Comparison of ENCODE assay signal across 35 cellular contexts in the genomic region with DNA sequence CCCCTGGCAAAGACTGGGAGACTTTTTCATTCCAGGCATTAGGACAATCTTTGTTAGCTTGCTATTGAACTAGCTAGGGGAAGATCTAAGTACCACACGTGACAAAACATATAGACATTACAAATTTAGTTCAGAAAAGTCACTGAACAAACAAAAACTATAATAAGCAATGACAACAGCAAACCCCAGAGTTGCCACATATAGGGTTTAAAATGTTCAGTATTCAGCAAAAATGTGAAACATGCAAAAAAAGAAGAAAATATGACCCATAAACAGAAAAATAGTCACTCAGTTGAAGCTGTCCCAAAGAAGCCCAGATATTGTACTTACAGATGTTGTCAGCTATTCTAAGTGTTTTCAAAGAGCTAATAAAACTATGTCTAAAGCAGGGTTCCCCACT.
"Had no signal": no experiment of that assay in that cellular context is flagged by ENCODE, and none has a peak within 500 bp of the region (broad histone marks: within the 10 kb centered on the region; RNA-seq: fewer than 3 reads in every experiment).

No MANE protein-coding gene starts in this region.

- H3K27me3 ChIP-seq: body of pancreas, brain microvascular endothelial cell, breast epithelium had no signal

- DNase-seq: activated B cell treated with CpG ODN at 0.5 μM for 24 hours; activated CD4-positive, alpha-beta memory T cell treated with anti-CD3 and anti-CD28 coated beads for 36 hours; activated CD4-positive, alpha-beta T cell treated with anti-CD3 and anti-CD28 coated beads for 4 hours; activated CD4-positive, alpha-beta T cell treated with anti-CD3 and anti-CD28 coated beads, Interleukin-2, amount 10 ng/mL, durations not matched to agents 24 days and 14 days; activated CD4-positive, alpha-beta T cell treated with anti-CD3 and anti-CD28 coated beads, Interleukin-2, amount 50 U/mL, for 1 hour; activated CD4-positive, alpha-beta T cell treated with anti-CD3 and anti-CD28 coated beads, Interleukin-2, amount 50 U/mL, for 4 hours; activated CD4-positive, CD25-positive, alpha-beta regulatory T cell treated with anti-CD3 and anti-CD28 coated beads, Interleukin-2, amount 50 U/mL, for 72 hours; activated CD8-positive, alpha-beta memory T cell treated with anti-CD3 and anti-CD28 coated beads, Interleukin-2, amount 50 U/mL, for 4 hours; activated CD8-positive, alpha-beta T cell treated with anti-CD3 and anti-CD28 coated beads for 36 hours; activated effector memory CD4-positive, alpha-beta T cell treated with anti-CD3 and anti-CD28 coated beads, Interleukin-2, amount 50 U/mL, for 16 hours; activated gamma-delta T cell treated with Interleukin-2 at 50 U/mL for 16 hours; activated naive CD4-positive, alpha-beta T cell; activated naive CD4-positive, alpha-beta T cell treated with anti-CD3 and anti-CD28 coated beads for 36 hours; activated naive CD4-positive, alpha-beta T cell treated with anti-CD3 and anti-CD28 coated beads, Interleukin-2, amount 50 U/mL, for 16 hours; activated naive CD8-positive, alpha-beta T cell treated with anti-CD3 and anti-CD28 coated beads for 36 hours; activated T-cell treated with anti-CD3 and anti-CD28 coated beads for 4 hours; activated T-cell treated with anti-CD3 and anti-CD28 coated beads, Interleukin-2, amount 50 U/mL, for 1 hour; activated T-cell treated with anti-CD3 and anti-CD28 coated beads, Interleukin-2, amount 50 U/mL, for 4 hours; activated T-cell treated with anti-CD3 and anti-CD28 coated beads, Interleukin-2, amount 50 U/mL, for 72 hours; amygdala; anterior cingulate cortex; body of pancreas; brain microvascular endothelial cell; central memory CD4-positive, alpha-beta T cell; SW 1271; T-helper 1 cell; T-helper 2 cell; T-helper 9 cell had no signal

- H3K4me1 Mint-ChIP-seq: activated B cell treated with CpG ODN at 0.5 μM for 24 hours; activated CD4-positive, alpha-beta T cell treated with anti-CD3 and anti-CD28 coated beads, Interleukin-2, amount 10 ng/mL, durations not matched to agents 24 days and 14 days; activated naive CD8-positive, alpha-beta T cell treated with anti-CD3 and anti-CD28 coated beads for 36 hours; activated T-helper 17 cell treated with anti-CD3 and anti-CD28 coated beads, Interleukin-2, amount 50 U/mL, for 72 hours had no signal

- H3K4me3 Mint-ChIP-seq: activated B cell treated with CpG ODN at 0.5 μM for 24 hours; activated CD4-positive, alpha-beta memory T cell treated with anti-CD3 and anti-CD28 coated beads for 36 hours; activated CD4-positive, alpha-beta T cell treated with anti-CD3 and anti-CD28 coated beads, Interleukin-2, amount 10 ng/mL, durations not matched to agents 24 days and 14 days; activated CD8-positive, alpha-beta T cell treated with anti-CD3 and anti-CD28 coated beads for 36 hours; activated naive CD4-positive, alpha-beta T cell treated with anti-CD3 and anti-CD28 coated beads for 36 hours; activated naive CD8-positive, alpha-beta T cell treated with anti-CD3 and anti-CD28 coated beads for 36 hours; activated T-cell treated with anti-CD3 and anti-CD28 coated beads, Interleukin-2, amount 50 U/mL, for 4 hours; activated T-cell treated with anti-CD3 and anti-CD28 coated beads, Interleukin-2, amount 50 U/mL, for 72 hours; activated T-helper 1 cell treated with anti-CD3 and anti-CD28 coated beads, Interleukin-12 subunit alpha, Interleukin-12 subunit beta, Interleukin-2, Interleukin-4 antibody, amounts not matched to agents 30 ng/mL and 10 ng/mL and 1 ng/mL, durations not matched to agents 14 hours and 24 hours and 36 hours; activated T-helper 17 cell treated with anti-CD3 and anti-CD28 coated beads, Interleukin-2, amount 50 U/mL, for 72 hours; T-helper 1 cell treated with Interleukin-12 subunit alpha and Interleukin-12 subunit beta and Interleukin-4 antibody, amounts not matched to agents 30 μg/mL and 1 μg/mL, for 36 hours; T-helper 2 cell treated with Interferon-gamma antibody and Interleukin-4, amounts not matched to agents 5 μg/mL and 100 μg/mL, for 36 hours had no signal

- H3K4me3 ChIP-seq: body of pancreas, breast epithelium had no signal

- H3K27ac Mint-ChIP-seq: activated B cell treated with CpG ODN at 0.5 μM for 24 hours; activated CD4-positive, alpha-beta memory T cell treated with anti-CD3 and anti-CD28 coated beads for 36 hours; activated CD4-positive, alpha-beta T cell treated with anti-CD3 and anti-CD28 coated beads, Interleukin-2, amount 10 ng/mL, durations not matched to agents 24 days and 14 days; activated CD8-positive, alpha-beta T cell treated with anti-CD3 and anti-CD28 coated beads for 36 hours; activated naive CD4-positive, alpha-beta T cell treated with anti-CD3 and anti-CD28 coated beads for 36 hours; activated naive CD4-positive, alpha-beta T cell treated with anti-CD3 and anti-CD28 coated beads, Interleukin-2, amount 50 U/mL, for 72 hours; activated naive CD8-positive, alpha-beta T cell treated with anti-CD3 and anti-CD28 coated beads for 36 hours; activated T-cell treated with anti-CD3 and anti-CD28 coated beads, Interleukin-2, amount 50 U/mL, for 72 hours; activated T-helper 1 cell treated with anti-CD3 and anti-CD28 coated beads, Interleukin-12 subunit alpha, Interleukin-12 subunit beta, Interleukin-2, Interleukin-4 antibody, amounts not matched to agents 30 ng/mL and 10 ng/mL and 1 ng/mL, durations not matched to agents 14 hours and 24 hours and 36 hours; activated T-helper 17 cell treated with anti-CD3 and anti-CD28 coated beads, Interleukin-2, amount 50 U/mL, for 72 hours; T-helper 1 cell treated with Interleukin-12 subunit alpha and Interleukin-12 subunit beta and Interleukin-4 antibody, amounts not matched to agents 30 μg/mL and 1 μg/mL, for 36 hours; T-helper 2 cell treated with Interferon-gamma antibody and Interleukin-4, amounts not matched to agents 5 μg/mL and 100 μg/mL, for 36 hours had no signal

- H3K27me3 Mint-ChIP-seq: activated B cell treated with CpG ODN at 0.5 μM for 24 hours; activated CD4-positive, alpha-beta memory T cell treated with anti-CD3 and anti-CD28 coated beads for 36 hours; activated CD4-positive, alpha-beta T cell treated with anti-CD3 and anti-CD28 coated beads, Interleukin-2, amount 10 ng/mL, durations not matched to agents 24 days and 14 days; activated CD8-positive, alpha-beta T cell treated with anti-CD3 and anti-CD28 coated beads for 36 hours; activated naive CD8-positive, alpha-beta T cell treated with anti-CD3 and anti-CD28 coated beads for 36 hours; activated T-helper 17 cell treated with anti-CD3 and anti-CD28 coated beads, Interleukin-2, amount 50 U/mL, for 72 hours had no signal

- H3K9me3 ChIP-seq: body of pancreas, breast epithelium had no signal

- H3K4me1 ChIP-seq: body of pancreas, breast epithelium had no signal

- H3K36me3 ChIP-seq: brain microvascular endothelial cell, breast epithelium had no signal

- H3K36me3 Mint-ChIP-seq: activated CD4-positive, alpha-beta memory T cell treated with anti-CD3 and anti-CD28 coated beads for 36 hours; activated naive CD4-positive, alpha-beta T cell treated with anti-CD3 and anti-CD28 coated beads, Interleukin-2, amount 50 U/mL, for 72 hours; activated naive CD8-positive, alpha-beta T cell treated with anti-CD3 and anti-CD28 coated beads for 36 hours had no signal

- H3K27ac ChIP-seq: body of pancreas, brain microvascular endothelial cell, breast epithelium, VCaP had no signal
